Comparison of ENCODE assay signal across 8 cellular contexts in the genomic region with DNA sequence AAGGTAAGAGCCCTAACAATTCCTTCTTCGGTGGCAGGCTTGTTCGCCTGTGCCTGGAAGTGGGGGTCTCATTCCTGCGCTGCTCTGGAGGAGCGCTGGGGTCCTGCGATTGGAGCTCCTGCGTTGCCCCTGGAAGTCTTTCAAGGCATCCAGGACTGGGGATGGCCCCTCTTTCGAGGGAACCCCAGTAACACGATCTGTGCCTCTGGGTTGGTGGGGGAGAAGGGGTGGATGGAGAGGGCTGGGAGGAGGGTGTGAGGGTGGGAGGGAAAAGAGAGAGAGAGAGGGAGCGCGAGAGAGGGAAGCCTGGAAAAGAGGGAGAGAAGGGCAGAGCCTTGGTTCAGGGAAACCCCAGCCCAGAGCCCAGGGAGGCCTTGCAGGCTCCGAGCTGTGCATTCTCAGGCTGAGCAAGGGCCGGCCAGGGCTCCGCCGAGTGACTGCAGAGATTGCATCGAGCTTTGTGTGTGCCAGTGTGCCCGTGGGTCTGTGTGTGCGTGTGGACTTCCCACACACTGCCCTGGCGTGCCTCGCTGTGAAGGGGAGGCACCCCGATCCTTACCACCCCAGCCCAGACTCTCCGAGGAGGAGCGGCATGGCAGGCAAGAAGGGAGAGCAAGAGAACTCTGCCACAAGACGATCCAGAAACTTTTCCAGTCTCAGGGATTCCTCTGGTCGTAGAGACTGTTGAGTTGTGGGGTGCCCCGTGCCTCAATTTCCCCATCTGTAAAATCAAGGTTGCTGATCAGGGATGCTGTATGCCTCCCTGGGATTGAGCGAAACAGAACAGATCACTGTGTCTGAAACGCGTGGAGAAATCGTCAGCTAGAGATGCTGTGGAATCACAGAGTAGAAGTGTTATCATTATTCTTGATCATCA. TPM values are rescaled to one million over a fixed set of nuclear protein-coding genes. Genes with fewer than 3 reads are reported as not detected.
DNase-seq lines count a peak whose midpoint lies in the region; ATAC-seq and TF ChIP-seq lines count a peak whose summit lies in the region.

No MANE protein-coding gene starts in this region.

- no peak for TF ChIP-seq CTCF in body of pancreas (IDR thresholded peaks at IDR 0.05)

- H3K9me3 ChIP-seq in body of pancreas = no peaks in the 10 kb centered on the region

- no peaks in the 10 kb centered on the region for H3K36me3 ChIP-seq in body of pancreas (replicated peaks in 1 of 2; ENCODE audit: insufficient read depth in 1 of 2, low read depth in 2 of 2)

- H3K27me3 ChIP-seq in body of pancreas = no peaks in the 10 kb centered on the region

- intact Hi-C loops in body of pancreas (cut with DNase I) = loop anchor here (5.0 kb wide), 1 partner anchor 60 kb away; no protein-coding TSS in a partner anchor

- TF ChIP-seq POLR2A in body of pancreas (IDR thresholded peaks at IDR 0.05) = peak in 2 of 3 donors; percentile 17 to 44

- peak; percentile 49 for ATAC-seq in body of pancreas
- ATAC-seq in GM21619 (IDR thresholded peaks at IDR 0.05; ENCODE audit: unreplicated experiment) = no peak

- peak overlapping the region; percentile 79 to 90 (median 81) for H3K27ac ChIP-seq in body of pancreas

- H3K4me1 ChIP-seq in body of pancreas = peaks cover 25% of the 10 kb centered on the region

- H3K4me3 ChIP-seq in body of pancreas = peak overlapping the region; percentile 34 to 41

- DNase-seq in GM04504 (ENCODE audit: low read depth) (peak; percentile 13), NCI-H69 (lab: John Stamatoyannopoulos, UW) (peak; percentile 75), body of pancreas (peak; percentile 46 to 58 (median 52)), islet precursor cell (peak; percentile 79), HuH-7.5 (ENCODE audit: low spot score) (no peak)
- peak; percentile 36 for DNase-seq in stimulated activated CD4-positive, alpha-beta T cell treated with anti-CD3 and anti-CD28 coated beads, Interleukin-4, amount 100 ng/mL, for 1 hour
- no peak for DNase-seq in effector CD8-positive, alpha-beta T cell (lab: John Stamatoyannopoulos, UW)

- WGBS in body of pancreas, 2 donors = 2 to 4% methylated on average over 21 to 29 of the region's 29 CpGs

RNA-seq across cellular contexts. Expression of a gene that starts 0.6 kb away (rescaled TPM):
- total RNA-seq in body of pancreas = 1 to 10 TPM; 5.9 to 8.0 TPM

Comparison
In these comparisons a context has a peak if more than half of its experiments do, and no peak if none do; other contexts are left out.
1. DNase-seq: peak in GM04504 (single experiment), NCI-H69 (single experiment), body of pancreas (4 of 4), islet precursor cell (single experiment) and stimulated activated CD4-positive, alpha-beta T cell treated with anti-CD3 and anti-CD28 coated beads, Interleukin-4, amount 100 ng/mL, for 1 hour (single experiment); none in HuH-7.5 (single experiment) and effector CD8-positive, alpha-beta T cell (single experiment).